ENCODE assay signal across 2 cellular contexts in genomic region chr2:224573724-224574123, GRCh38.
TF ChIP-seq lines count a peak whose summit lies in the region.

No MANE protein-coding gene starts in this region.

TF ChIP-seq in SK-N-SH treated with all-trans-retinoic acid at 6 μM for 48 hours, 23 proteins besides CTCF, POLR2A, EP300 and RAD21 (continued from another document):
- TF ChIP-seq CSRNP3 (CRISPR knock-in tag; IDR thresholded peaks at IDR 0.05) (no peak), SNAI2 (CRISPR knock-in tag; IDR thresholded peaks at IDR 0.05) (no peak), ESRRG (CRISPR knock-in tag; IDR thresholded peaks at IDR 0.05) (no peak), ZFP3 (CRISPR knock-in tag; IDR thresholded peaks at IDR 0.05) (no peak), ARNTL (CRISPR knock-in tag; IDR thresholded peaks at IDR 0.05; ENCODE audit: borderline replicate concordance, low read depth) (no peak), OSR1 (CRISPR knock-in tag; IDR thresholded peaks at IDR 0.05) (no peak), CREB5 (CRISPR knock-in tag; IDR thresholded peaks at IDR 0.05; ENCODE audit: low read depth) (no peak)

TF ChIP-seq in SK-N-SH, 30 proteins besides CTCF, POLR2A, EP300 and RAD21 (continued from another document):
- TF ChIP-seq MEF2A (IDR thresholded peaks at IDR 0.05; ENCODE audit: borderline replicate concordance, low read depth) = no peak
- TF ChIP-seq NRF1 (IDR thresholded peaks at IDR 0.05; ENCODE audit: low read depth, low read length) = no peak
- TF ChIP-seq TEAD4 (IDR thresholded peaks at IDR 0.05; ENCODE audit: borderline replicate concordance, insufficient read depth) = no peak
- no peak for TF ChIP-seq CHD2 (IDR thresholded peaks at IDR 0.05; ENCODE audit: low read length, partially characterized antibody)
- TF ChIP-seq SIN3A (IDR thresholded peaks at IDR 0.05; ENCODE audit: borderline replicate concordance, low read depth, low read length) = no peak
